Comparison of ENCODE assay signal across 8 cellular contexts in the genomic region with DNA sequence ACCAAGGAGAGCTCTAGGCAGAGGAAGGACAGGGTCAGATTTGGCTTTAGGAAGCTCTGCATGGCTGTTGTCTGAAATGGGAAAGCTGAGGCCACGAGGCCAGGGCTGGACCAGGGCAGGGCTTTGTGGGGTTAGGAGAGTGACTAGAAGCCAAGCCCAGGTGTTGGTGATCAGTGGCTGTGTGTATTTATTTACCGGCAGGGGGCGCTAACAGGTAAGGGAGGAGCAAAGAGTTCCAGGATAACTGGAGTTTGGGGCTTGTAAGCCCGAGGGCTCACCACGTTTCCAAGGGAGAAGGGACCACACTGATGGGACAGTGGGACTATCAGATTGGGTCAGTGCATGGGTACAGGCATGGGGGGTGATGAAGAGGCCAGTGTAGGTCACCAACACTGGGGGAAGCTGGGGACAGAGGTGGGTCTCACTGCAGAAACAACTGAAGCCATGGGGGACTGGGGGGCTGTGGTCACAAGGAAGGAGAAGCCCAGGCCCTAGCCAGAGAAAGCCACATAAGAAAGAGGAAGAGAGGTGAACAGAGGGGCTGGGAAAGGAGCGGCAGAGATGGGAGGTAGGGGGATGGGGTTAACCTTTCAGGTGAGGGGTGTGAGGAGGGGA.
DNase-seq lines count a peak whose midpoint lies in the region; ATAC-seq and TF ChIP-seq lines count a peak whose summit lies in the region.

No MANE protein-coding gene starts in this region.

- no peak overlapping the region for H3K4me2 ChIP-seq in SU-DHL-6 (ENCODE audit: low read depth, low read length, poor library complexity, severe bottlenecking)

- H3K27ac ChIP-seq in SU-DHL-6 (ENCODE audit: low read depth, low read length), result no peak overlapping the region

- H2AFZ ChIP-seq in SU-DHL-6 (ENCODE audit: low read depth, low read length, severe bottlenecking), result no peak overlapping the region

- no peaks in the 10 kb centered on the region for H3K9me3 Mint-ChIP-seq in stimulated activated memory B cell treated with anti-CD40 and anti-IgM and Interleukin-4, amounts not matched to agents 10 μg/mL and 1 μg/mL and 100 μg/mL, for 72 hours

- peaks cover 22% of the 10 kb centered on the region for H3K36me3 Mint-ChIP-seq in stimulated activated memory B cell treated with anti-CD40 and anti-IgM and Interleukin-4, amounts not matched to agents 10 μg/mL and 1 μg/mL and 100 μg/mL, for 72 hours

- no peak for ATAC-seq in activated CD4-positive, CD25-positive, alpha-beta regulatory T cell treated with anti-CD3 and anti-CD28 coated beads, Interleukin-2, amount 50 U/mL, for 24 hours
- no peak for ATAC-seq in stimulated activated memory B cell treated with anti-CD40 and anti-IgM and Interleukin-4, amounts not matched to agents 10 μg/mL and 1 μg/mL and 100 μg/mL, for 72 hours

- no peak overlapping the region for H3K9ac ChIP-seq in SU-DHL-6 (ENCODE audit: low read length)
- H3K9ac ChIP-seq in adipocyte (ENCODE audit: low read length), result no peak overlapping the region

- H3K9me3 ChIP-seq in SU-DHL-6 (ENCODE audit: insufficient read depth, low read length), result no peaks in the 10 kb centered on the region
- no peaks in the 10 kb centered on the region for H3K9me3 ChIP-seq in adipocyte (ENCODE audit: control insufficient read depth, low read length)

- peaks cover 19% of the 10 kb centered on the region; the same call in 1 of the 2 replicates for H3K79me2 ChIP-seq in SU-DHL-6 (ENCODE audit: insufficient read depth, low read length)

- H3K36me3 ChIP-seq in SU-DHL-6 (ENCODE audit: low read length) (no peaks in the 10 kb centered on the region), adipocyte (ENCODE audit: control insufficient read depth, insufficient read depth, low read length, severe bottlenecking) (peaks cover 4% of the 10 kb centered on the region)

- no peaks in the 10 kb centered on the region for H3F3A ChIP-seq in SU-DHL-6 (ENCODE audit: insufficient read depth)

- H3K4me1 Mint-ChIP-seq in stimulated activated memory B cell treated with anti-CD40 and anti-IgM and Interleukin-4, amounts not matched to agents 10 μg/mL and 1 μg/mL and 100 μg/mL, for 72 hours, result peaks cover 39% of the 10 kb centered on the region

- H3K4me3 ChIP-seq in SU-DHL-6 (ENCODE audit: insufficient read depth, low read length, poor library complexity, severe bottlenecking), result no peak overlapping the region
- H3K4me3 ChIP-seq in adipocyte (ENCODE audit: low read length), result no peak overlapping the region

- peak; percentile 71 for TF ChIP-seq CTCF in SU-DHL-6 (IDR thresholded peaks at IDR 0.05; ENCODE audit: insufficient read depth, low read length, poor library complexity, severe bottlenecking)

- H3K27me3 ChIP-seq in SU-DHL-6 (ENCODE audit: low read length), result no peaks in the 10 kb centered on the region
- H3K27me3 ChIP-seq in adipocyte (replicated peaks; ENCODE audit: control insufficient read depth, insufficient read depth, low read length), result no peaks in the 10 kb centered on the region

- H3K27me3 Mint-ChIP-seq in stimulated activated memory B cell treated with anti-CD40 and anti-IgM and Interleukin-4, amounts not matched to agents 10 μg/mL and 1 μg/mL and 100 μg/mL, for 72 hours, result no peaks in the 10 kb centered on the region

- H3K4me1 ChIP-seq in adipocyte (ENCODE audit: control insufficient read depth, insufficient read depth, low read length), result peaks cover 14% of the 10 kb centered on the region

- no peak overlapping the region for H3K4me3 Mint-ChIP-seq in stimulated activated memory B cell treated with anti-CD40 and anti-IgM and Interleukin-4, amounts not matched to agents 10 μg/mL and 1 μg/mL and 100 μg/mL, for 72 hours

- H3K9me2 ChIP-seq in SU-DHL-6 (replicated peaks; ENCODE audit: insufficient read depth, low read length), result no peaks in the 10 kb centered on the region

- H3K27ac Mint-ChIP-seq in stimulated activated memory B cell treated with anti-CD40 and anti-IgM and Interleukin-4, amounts not matched to agents 10 μg/mL and 1 μg/mL and 100 μg/mL, for 72 hours, result no peak overlapping the region

- no peaks in the 10 kb centered on the region for H4K20me1 ChIP-seq in SU-DHL-6 (ENCODE audit: low read depth, low read length)

- peak; percentile 13 to 38 (median 24) for DNase-seq in activated CD4-positive, CD25-positive, alpha-beta regulatory T cell (lab: John Stamatoyannopoulos, UW)
- DNase-seq in NCI-H1105 treated with DMSO at 0.1 percent for 48 hours (lab: John Stamatoyannopoulos, UW), result peak; percentile 70
- DNase-seq in adipocyte (ENCODE audit: low read depth), result peak; percentile 92
- DNase-seq in iPS-NIHi7 (ENCODE audit: extremely low spot score), result peak; percentile 88
- DNase-seq in stimulated activated CD4-positive, alpha-beta T cell treated with anti-CD3 and anti-CD28 coated beads, Interleukin-2, amount 100 ng/mL, for 48 hours, result peak; percentile 49 to 54

Comparison
In these comparisons a context has a peak if more than half of its experiments do, and no peak if none do; other contexts are left out.
1. DNase-seq: peak in every context shown above with its lines; median percentile 92 in adipocyte; 88 in iPS-NIHi7; 70 in NCI-H1105 treated with DMSO at 0.1 percent for 48 hours; 52 in stimulated activated CD4-positive, alpha-beta T cell treated with anti-CD3 and anti-CD28 coated beads, Interleukin-2, amount 100 ng/mL, for 48 hours; 24 in activated CD4-positive, CD25-positive, alpha-beta regulatory T cell.